In genomic region chr12:111204684-111205305, GRCh38 we compare ENCODE assay signal across 17 cellular contexts.
"Had no signal": no experiment of that assay in that cellular context is flagged by ENCODE, and none has a peak within 500 bp of the region (broad histone marks: within the 10 kb centered on the region; RNA-seq: fewer than 3 reads in every experiment).

No MANE protein-coding gene starts in this region.

- ATAC-seq: K562 had no signal

- H3K9ac ChIP-seq: KMS-11, SK-N-SH had no signal

- DNase-seq: Kasumi-1, MM.1S, NCI-H1092 treated with DMSO at 0.1 percent for 48 hours, NCI-H1436, NCI-H187 treated with DMSO at 0.1 percent for 48 hours, NCI-H2029 treated with DMSO at 0.1 percent for 48 hours, NCI-H2171 treated with DMSO at 0.1 percent for 48 hours, NCI-H345, NCI-H524, NCI-H526 treated with DMSO at 0.1 percent for 48 hours, NCI-H774, SK-N-SH had no signal

- H3K4me3 Mint-ChIP-seq: IgD-negative memory B cell had no signal

- H3K9me3 ChIP-seq: SK-N-SH had no signal

- H3K4me3 ChIP-seq: K562 had no signal

- H3K27ac Mint-ChIP-seq: IgD-negative memory B cell had no signal

- H3K27ac ChIP-seq: HL-60, KMS-11, RWPE1 had no signal
